16 cellular contexts compared by ENCODE assay signal in the genomic region with DNA sequence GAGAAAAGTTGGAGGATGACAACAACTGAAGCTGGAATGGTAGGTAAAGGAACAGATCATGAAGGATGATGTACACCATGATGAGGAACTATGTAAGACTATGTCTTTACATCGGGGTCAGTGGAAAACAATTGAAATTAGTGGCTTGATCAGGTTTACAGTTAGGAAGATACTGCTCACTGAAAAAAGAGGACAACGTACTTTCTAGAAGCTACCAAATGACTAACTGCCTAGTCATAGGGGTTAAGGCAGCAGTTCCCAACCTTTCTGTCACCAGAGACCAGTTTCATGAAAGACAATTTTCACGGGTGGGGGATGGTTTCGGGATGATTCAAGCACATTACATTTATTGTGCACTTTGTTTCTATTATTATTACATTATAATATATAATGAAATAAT.
DNase-seq lines count a peak whose midpoint lies in the region; ATAC-seq lines count a peak whose summit lies in the region.
"Had no signal": no experiment of that assay in that cellular context is flagged by ENCODE, and none has a peak within 500 bp of the region (broad histone marks: within the 10 kb centered on the region; RNA-seq: fewer than 3 reads in every experiment).

No MANE protein-coding gene starts in this region.

- H3K27me3 Mint-ChIP-seq in activated T-helper 17 cell treated with anti-CD3 and anti-CD28 coated beads, Interleukin-2, amount 50 U/mL, for 72 hours, result peaks cover 18% of the 10 kb centered on the region

- ATAC-seq in activated T-helper 17 cell treated with anti-CD3 and anti-CD28 coated beads, Interleukin-2, amount 50 U/mL, for 72 hours (replicated peaks), result peak; percentile 66
- ATAC-seq in stimulated activated effector memory CD8-positive, alpha-beta T cell treated with anti-CD3 and anti-CD28 coated beads, Interleukin-12 subunit alpha, Interleukin-12 subunit beta, amount 100 ng/mL, for 72 hours, result peak; percentile 75
- ATAC-seq: HCT116 had no signal

- no peaks in the 10 kb centered on the region for H3K36me3 Mint-ChIP-seq in activated T-helper 17 cell treated with anti-CD3 and anti-CD28 coated beads, Interleukin-2, amount 50 U/mL, for 72 hours (ENCODE audit: low read depth)
- no peaks in the 10 kb centered on the region for H3K36me3 Mint-ChIP-seq in stimulated activated effector memory CD8-positive, alpha-beta T cell treated with anti-CD3 and anti-CD28 coated beads, Interleukin-12 subunit alpha, Interleukin-12 subunit beta, amount 100 ng/mL, for 72 hours
- H3K36me3 Mint-ChIP-seq: CD14-positive monocyte; CD4-positive, alpha-beta memory T cell had no signal

- no peak overlapping the region for H3K4me3 Mint-ChIP-seq in activated T-helper 17 cell treated with anti-CD3 and anti-CD28 coated beads, Interleukin-2, amount 50 U/mL, for 72 hours
- H3K4me3 Mint-ChIP-seq in stimulated activated effector memory CD8-positive, alpha-beta T cell treated with anti-CD3 and anti-CD28 coated beads, Interleukin-12 subunit alpha, Interleukin-12 subunit beta, amount 100 ng/mL, for 72 hours, result no peak overlapping the region
- H3K4me3 Mint-ChIP-seq: CD14-positive monocyte; CD4-positive, alpha-beta memory T cell; HFFc6 had no signal

- no peak overlapping the region for H3K27ac Mint-ChIP-seq in activated T-helper 17 cell treated with anti-CD3 and anti-CD28 coated beads, Interleukin-2, amount 50 U/mL, for 72 hours
- no peak overlapping the region for H3K27ac Mint-ChIP-seq in stimulated activated effector memory CD8-positive, alpha-beta T cell treated with anti-CD3 and anti-CD28 coated beads, Interleukin-12 subunit alpha, Interleukin-12 subunit beta, amount 100 ng/mL, for 72 hours
- H3K27ac Mint-ChIP-seq: CD14-positive monocyte; CD4-positive, alpha-beta memory T cell; HFFc6 had no signal

- DNase-seq in activated CD4-positive, alpha-beta T cell treated with anti-CD3 and anti-CD28 coated beads for 48 hours, result peak; percentile 10
- no peak for DNase-seq in activated CD4-positive, alpha-beta T cell treated with anti-CD3 and anti-CD28 coated beads for 1 hour
- DNase-seq in ELR (ENCODE audit: low read depth), result peak; percentile 7
- DNase-seq in stimulated activated effector memory CD8-positive, alpha-beta T cell treated with anti-CD3 and anti-CD28 coated beads, Interleukin-12 subunit alpha, Interleukin-12 subunit beta, amount 100 ng/mL, for 72 hours (ENCODE audit: low spot score in 2 of 2), result no peak
- DNase-seq in NCI-H2029 treated with DMSO at 0.1 percent for 48 hours (lab: John Stamatoyannopoulos, UW), result no peak
- DNase-seq in T1000 (lab: John Stamatoyannopoulos, UW), result no peak
- DNase-seq: 8988T; CD4-positive, alpha-beta memory T cell; DMS79 treated with DMSO at 0.1 percent for 48 hours; EL; GOT3; H7; HFFc6 had no signal

- H3K4me1 Mint-ChIP-seq in activated T-helper 17 cell treated with anti-CD3 and anti-CD28 coated beads, Interleukin-2, amount 50 U/mL, for 72 hours, result no peaks in the 10 kb centered on the region
- H3K4me1 Mint-ChIP-seq in stimulated activated effector memory CD8-positive, alpha-beta T cell treated with anti-CD3 and anti-CD28 coated beads, Interleukin-12 subunit alpha, Interleukin-12 subunit beta, amount 100 ng/mL, for 72 hours, result peaks cover 31% of the 10 kb centered on the region
- H3K4me1 Mint-ChIP-seq: CD14-positive monocyte had no signal

- no peaks in the 10 kb centered on the region for H3K9me3 Mint-ChIP-seq in activated T-helper 17 cell treated with anti-CD3 and anti-CD28 coated beads, Interleukin-2, amount 50 U/mL, for 72 hours
- no peaks in the 10 kb centered on the region for H3K9me3 Mint-ChIP-seq in stimulated activated effector memory CD8-positive, alpha-beta T cell treated with anti-CD3 and anti-CD28 coated beads, Interleukin-12 subunit alpha, Interleukin-12 subunit beta, amount 100 ng/mL, for 72 hours
- H3K9me3 Mint-ChIP-seq: HFFc6 had no signal

Comparison
In these comparisons a context has a peak if more than half of its experiments do, and no peak if none do; other contexts are left out.
1. DNase-seq: peak in activated CD4-positive, alpha-beta T cell treated with anti-CD3 and anti-CD28 coated beads for 48 hours (single experiment) and ELR (single experiment); none in activated CD4-positive, alpha-beta T cell treated with anti-CD3 and anti-CD28 coated beads for 1 hour (single experiment), stimulated activated effector memory CD8-positive, alpha-beta T cell treated with anti-CD3 and anti-CD28 coated beads, Interleukin-12 subunit alpha, Interleukin-12 subunit beta, amount 100 ng/mL, for 72 hours (0 of 2), NCI-H2029 treated with DMSO at 0.1 percent for 48 hours (single experiment) and T1000 (single experiment).